Comparison of ENCODE assay signal across 7 cellular contexts in genomic region chr10:55631071-55631654, GRCh38.
A peak's percentile ranks its signal among the peaks of the same experiment; 100 is the strongest.
DNase-seq lines count a peak whose midpoint lies in the region; ATAC-seq and TF ChIP-seq lines count a peak whose summit lies in the region.

No MANE protein-coding gene starts in this region.

- no peak for DNase-seq in HFF-Myc (ENCODE audit: extremely low read depth, low read depth)
- DNase-seq in NCI-H1105 treated with DMSO at 0.1 percent for 48 hours (lab: John Stamatoyannopoulos, UW), result peak; percentile 68
- peak; percentile 55 for DNase-seq in activated naive CD8-positive, alpha-beta T cell treated with anti-CD3 and anti-CD28 coated beads for 36 hours
- peak; percentile 55 for DNase-seq in left ventricle myocardium superior
- peak; percentile 40 to 95 (median 64) for DNase-seq in posterior cingulate gyrus
- no peak for DNase-seq in NCI-H1694 (lab: John Stamatoyannopoulos, UW)

- no peak overlapping the region for H3K4me3 Mint-ChIP-seq in activated naive CD8-positive, alpha-beta T cell treated with anti-CD3 and anti-CD28 coated beads for 36 hours

- peaks cover 32% of the 10 kb centered on the region for H3K27me3 Mint-ChIP-seq in activated naive CD8-positive, alpha-beta T cell treated with anti-CD3 and anti-CD28 coated beads for 36 hours

- H3K4me3 ChIP-seq in HFF-Myc (replicated peaks; ENCODE audit: low read depth, low read length), result peak overlapping the region; percentile 37

- intact Hi-C loops in left ventricle myocardium superior (cut with micrococcal nuclease) (no loop called here), posterior cingulate gyrus (cut with DNase I) (no loop called here)

- H3K9me3 Mint-ChIP-seq in activated naive CD8-positive, alpha-beta T cell treated with anti-CD3 and anti-CD28 coated beads for 36 hours, result peaks cover 2% of the 10 kb centered on the region

- peaks cover 2% of the 10 kb centered on the region for H3K36me3 Mint-ChIP-seq in activated naive CD8-positive, alpha-beta T cell treated with anti-CD3 and anti-CD28 coated beads for 36 hours

- H3K4me1 Mint-ChIP-seq in activated naive CD8-positive, alpha-beta T cell treated with anti-CD3 and anti-CD28 coated beads for 36 hours, result peaks cover 2% of the 10 kb centered on the region

- peak; percentile 52 for ATAC-seq in GM18520 (IDR thresholded peaks at IDR 0.05; ENCODE audit: unreplicated experiment)
- peak; percentile 92 for ATAC-seq in left ventricle myocardium superior

- TF ChIP-seq CTCF in HFF-Myc (IDR thresholded peaks at IDR 0.05; ENCODE audit: low read depth, low read length, missing control alignments), result peak; percentile 50

- H3K27ac Mint-ChIP-seq in activated naive CD8-positive, alpha-beta T cell treated with anti-CD3 and anti-CD28 coated beads for 36 hours, result no peak overlapping the region

Comparison
In these comparisons a context has a peak if more than half of its experiments do, and no peak if none do; other contexts are left out.
1. DNase-seq: peak in NCI-H1105 treated with DMSO at 0.1 percent for 48 hours (single experiment), activated naive CD8-positive, alpha-beta T cell treated with anti-CD3 and anti-CD28 coated beads for 36 hours (single experiment), left ventricle myocardium superior (single experiment) and posterior cingulate gyrus (10 of 10); none in HFF-Myc (single experiment) and NCI-H1694 (single experiment).